In the genomic region with DNA sequence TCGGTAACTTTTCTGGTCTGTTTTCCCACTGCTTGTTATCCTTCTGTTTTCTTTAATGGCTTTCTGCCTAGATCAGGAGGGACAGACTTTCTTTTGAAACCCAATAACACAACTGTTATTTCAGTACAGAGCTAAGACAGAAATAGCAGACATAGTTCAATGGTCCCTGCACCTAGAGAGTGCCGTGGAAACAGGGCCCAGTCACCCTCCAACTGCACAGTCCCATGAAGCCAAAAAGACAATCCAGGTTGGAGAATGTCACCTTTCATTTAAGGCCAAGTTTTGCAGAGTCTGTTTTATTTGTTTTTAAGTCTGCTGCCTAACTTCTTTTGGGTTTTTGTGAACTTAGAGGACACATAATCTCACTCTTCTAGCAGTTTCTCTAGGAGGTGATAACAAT, we compare ENCODE assay signal across 15 cellular contexts. TPM values are rescaled to one million over a fixed set of nuclear protein-coding genes. Genes with fewer than 3 reads are reported as not detected.
A peak's percentile ranks its signal among the peaks of the same experiment; 100 is the strongest.
DNase-seq lines count a peak whose midpoint lies in the region; ATAC-seq and TF ChIP-seq lines count a peak whose summit lies in the region.
"Had no signal": no experiment of that assay in that cellular context is flagged by ENCODE, and none has a peak within 500 bp of the region (broad histone marks: within the 10 kb centered on the region; RNA-seq: fewer than 3 reads in every experiment).

No MANE protein-coding gene starts in this region.

- DNase-seq in CD4-positive, alpha-beta memory T cell: no peak
- DNase-seq in Karpas-422 (no peak), chondrocyte (ENCODE audit: low spot score) (no peak), osteoblast (ENCODE audit: insufficient read length, low spot score, missing footprints) (no peak), GM13977 (ENCODE audit: low spot score) (no peak), GM20000 (ENCODE audit: low spot score) (no peak)
- DNase-seq: activated CD4-positive, alpha-beta T cell treated with anti-CD3 and anti-CD28 coated beads, Interleukin-2, amount 50 U/mL, for 4 hours; activated naive CD8-positive, alpha-beta T cell treated with anti-CD3 and anti-CD28 coated beads, Interleukin-2, amount 10 ng/mL, durations not matched to agents 7 days and 5 days; dorsolateral prefrontal cortex; NCI-H1092 treated with DMSO at 0.1 percent for 48 hours; NCI-H510A; stimulated activated CD4-positive, alpha-beta T cell treated with anti-CD3 and anti-CD28 coated beads, Interleukin-4, amount 100 ng/mL, for 24 hours; stimulated activated naive B cell treated with anti-CD40 and anti-IgM and Interleukin-4, amounts not matched to agents 10 μg/mL and 1 μg/mL and 100 μg/mL, for 72 hours; T-helper 9 cell had no signal

- H3K9ac ChIP-seq in Karpas-422 (ENCODE audit: low read length): no peak overlapping the region

- H3K9me3 Mint-ChIP-seq in CD4-positive, alpha-beta memory T cell: no peaks in the 10 kb centered on the region
- H3K9me3 Mint-ChIP-seq in chondrocyte (ENCODE audit: low read depth): no peaks in the 10 kb centered on the region
- H3K9me3 Mint-ChIP-seq: activated naive CD8-positive, alpha-beta T cell treated with anti-CD3 and anti-CD28 coated beads, Interleukin-2, amount 10 ng/mL, durations not matched to agents 7 days and 5 days; stimulated activated naive B cell treated with anti-CD40 and anti-IgM and Interleukin-4, amounts not matched to agents 10 μg/mL and 1 μg/mL and 100 μg/mL, for 72 hours had no signal

- intact Hi-C loops in CD4-positive, alpha-beta memory T cell (cut with micrococcal nuclease): no loop called here

- no peak overlapping the region for H3K27ac ChIP-seq in CD4-positive, alpha-beta memory T cell (ENCODE audit: low read depth, low read length)
- H3K27ac ChIP-seq in Karpas-422 (ENCODE audit: low read length): no peak overlapping the region
- peak overlapping the region; percentile 48 for H3K27ac ChIP-seq in osteoblast (ENCODE audit: low read depth, low read length)

- CTCF ChIA-PET in CD4-positive, alpha-beta memory T cell (lab: Charles Lee; ENCODE audit: partially characterized antibody): interaction anchor here (1.1 to 1.6 kb wide), 2 partner anchors 13 to 95 kb away, joined by 3 to 5 read pairs; no protein-coding TSS in a partner anchor

- H3K79me2 ChIP-seq in Karpas-422 (ENCODE audit: low read length): peaks cover 77% of the 10 kb centered on the region
- peaks cover 68% of the 10 kb centered on the region for H3K79me2 ChIP-seq in osteoblast (ENCODE audit: insufficient read depth, low read length)

- in situ Hi-C loops in GM13977 (cut with MboI; ENCODE audit: low pct_unique_long_range_greater_than_20kb, low sequenced_read_pairs, unreplicated experiment): loop anchor here (25.0 kb wide), 1 partner anchor 149 kb away; no protein-coding TSS in a partner anchor

- no peaks in the 10 kb centered on the region for H3K9me3 ChIP-seq in CD4-positive, alpha-beta memory T cell (ENCODE audit: control insufficient read depth in 1 of 2, low read length in 2 of 2)
- H3K9me3 ChIP-seq in Karpas-422 (ENCODE audit: low read length): no peaks in the 10 kb centered on the region
- no peaks in the 10 kb centered on the region for H3K9me3 ChIP-seq in osteoblast (ENCODE audit: low read depth, low read length)

- peak overlapping the region in 4 of 7 donors; percentile 25 to 69 (median 48) for H3K27ac Mint-ChIP-seq in CD4-positive, alpha-beta memory T cell
- H3K27ac Mint-ChIP-seq in chondrocyte (ENCODE audit: unreplicated experiment): peak overlapping the region; percentile 98
- H3K27ac Mint-ChIP-seq: activated naive CD8-positive, alpha-beta T cell treated with anti-CD3 and anti-CD28 coated beads, Interleukin-2, amount 10 ng/mL, durations not matched to agents 7 days and 5 days; stimulated activated naive B cell treated with anti-CD40 and anti-IgM and Interleukin-4, amounts not matched to agents 10 μg/mL and 1 μg/mL and 100 μg/mL, for 72 hours had no signal

- POLR2A ChIA-PET in CD4-positive, alpha-beta memory T cell (lab: Charles Lee; ENCODE audit: partially characterized antibody): no interaction called here

- H3K4me1 Mint-ChIP-seq in CD4-positive, alpha-beta memory T cell: peaks cover 19 to 44% (median 26%) of the 10 kb centered on the region in 4 donors
- H3K4me1 Mint-ChIP-seq in chondrocyte (ENCODE audit: low read depth): peaks cover 63% of the 10 kb centered on the region

- no peaks in the 10 kb centered on the region for H3K9me2 ChIP-seq in Karpas-422 (replicated peaks; ENCODE audit: insufficient read depth, low read length)

- ATAC-seq in GM18858 (IDR thresholded peaks at IDR 0.05; ENCODE audit: unreplicated experiment): no peak
- ATAC-seq: stimulated activated naive B cell treated with anti-CD40 and anti-IgM and Interleukin-4, amounts not matched to agents 10 μg/mL and 1 μg/mL and 100 μg/mL, for 72 hours had no signal

- H4K20me1 ChIP-seq in Karpas-422 (ENCODE audit: insufficient read depth, low read depth, low read length) (no peaks in the 10 kb centered on the region), osteoblast (ENCODE audit: insufficient read depth, low read length) (no peaks in the 10 kb centered on the region)

- no peaks in the 10 kb centered on the region for H3K27me3 Mint-ChIP-seq in CD4-positive, alpha-beta memory T cell
- H3K27me3 Mint-ChIP-seq in chondrocyte (ENCODE audit: low read depth): no peaks in the 10 kb centered on the region
- H3K27me3 Mint-ChIP-seq: activated naive CD8-positive, alpha-beta T cell treated with anti-CD3 and anti-CD28 coated beads, Interleukin-2, amount 10 ng/mL, durations not matched to agents 7 days and 5 days; stimulated activated naive B cell treated with anti-CD40 and anti-IgM and Interleukin-4, amounts not matched to agents 10 μg/mL and 1 μg/mL and 100 μg/mL, for 72 hours had no signal

- no peak for TF ChIP-seq CTCF in chondrocyte (IDR thresholded peaks at IDR 0.05)
- no peak for TF ChIP-seq CTCF in osteoblast (IDR thresholded peaks at IDR 0.05; ENCODE audit: extremely low read depth, low read depth, low read length)
- no peak for TF ChIP-seq CTCF in GM13977 (IDR thresholded peaks at IDR 0.05; ENCODE audit: extremely low read depth, insufficient read depth, missing control alignments)
- no peak for TF ChIP-seq CTCF in GM20000 (IDR thresholded peaks at IDR 0.05; ENCODE audit: extremely low read depth, missing control alignments)

- no peak overlapping the region for H3K4me3 Mint-ChIP-seq in CD4-positive, alpha-beta memory T cell
- no peak overlapping the region for H3K4me3 Mint-ChIP-seq in chondrocyte (ENCODE audit: unreplicated experiment)

- peaks cover 21% of the 10 kb centered on the region for H3K4me1 ChIP-seq in CD4-positive, alpha-beta memory T cell (ENCODE audit: insufficient read depth, low read length)
- H3K4me1 ChIP-seq in Karpas-422 (ENCODE audit: low read length) (peaks cover 46% of the 10 kb centered on the region), osteoblast (ENCODE audit: insufficient read depth, low read length) (peaks cover 37% of the 10 kb centered on the region)

- H3K27me3 ChIP-seq in CD4-positive, alpha-beta memory T cell (ENCODE audit: insufficient read depth, low read length): no peaks in the 10 kb centered on the region
- no peaks in the 10 kb centered on the region for H3K27me3 ChIP-seq in Karpas-422 (ENCODE audit: low read length)
- no peaks in the 10 kb centered on the region for H3K27me3 ChIP-seq in osteoblast (ENCODE audit: insufficient read depth, low read length)
- H3K27me3 ChIP-seq: dorsolateral prefrontal cortex had no signal

- H2AFZ ChIP-seq in Karpas-422 (ENCODE audit: low read length): no peak overlapping the region
- no peak overlapping the region for H2AFZ ChIP-seq in osteoblast (ENCODE audit: low read length)

- H3K4me3 ChIP-seq in CD4-positive, alpha-beta memory T cell (ENCODE audit: low read length in 2 of 2): no peak overlapping the region
- H3K4me3 ChIP-seq in Karpas-422 (ENCODE audit: low read length): no peak overlapping the region
- no peak overlapping the region for H3K4me3 ChIP-seq in osteoblast (ENCODE audit: insufficient read depth, low read length)

- peaks cover 7 to 10% of the 10 kb centered on the region in 2 donors for H3K36me3 Mint-ChIP-seq in CD4-positive, alpha-beta memory T cell
- peaks cover 8% of the 10 kb centered on the region for H3K36me3 Mint-ChIP-seq in chondrocyte (ENCODE audit: low read depth)

- peaks cover 8% of the 10 kb centered on the region for H3K36me3 ChIP-seq in CD4-positive, alpha-beta memory T cell (ENCODE audit: insufficient read depth, low read length)
- H3K36me3 ChIP-seq in Karpas-422 (ENCODE audit: insufficient read depth, low read length) (peaks cover 27% of the 10 kb centered on the region), osteoblast (ENCODE audit: insufficient read depth, low read length) (peaks cover 8% of the 10 kb centered on the region)

- H3K4me2 ChIP-seq in Karpas-422 (ENCODE audit: low read depth, low read length, poor library complexity, severe bottlenecking): peak overlapping the region; percentile 93
- H3K4me2 ChIP-seq in osteoblast (ENCODE audit: insufficient read depth, low read length): peak overlapping the region; percentile 32

RNA-seq across cellular contexts. Expression of a gene that starts 2.5 kb away (rescaled TPM):
- total RNA-seq in CD4-positive, alpha-beta memory T cell: 10 to 100 TPM; 10.7 to 10.8 TPM
- 10 to 100 TPM; 20.1 to 20.8 TPM for polyA plus RNA-seq in CD4-positive, alpha-beta memory T cell
- total RNA-seq in Karpas-422 (2014; rRNA removed; shearing (Covaris generic); ENCODE audit: low replicate concordance): 97.2 and 106 TPM in 2 replicates
- 31.6 to 49.8 TPM (median 49.7 TPM) in 3 replicates for total RNA-seq in chondrocyte
- total RNA-seq in osteoblast: 60.1 and 61.5 TPM in 2 replicates

RNA-seq across cellular contexts. Expression of a gene that starts 2.7 kb away (rescaled TPM):
- 10 to 100 TPM; 22.7 to 23.2 TPM for total RNA-seq in CD4-positive, alpha-beta memory T cell
- polyA plus RNA-seq in CD4-positive, alpha-beta memory T cell: 10 to 100 TPM in 1 of 2 donors, 1 to 10 TPM in 1; 7.6 to 14.2 TPM
- 30.3 and 32.0 TPM in 2 replicates for total RNA-seq in Karpas-422 (2014; rRNA removed; shearing (Covaris generic); ENCODE audit: low replicate concordance)
- 15.3 to 17.0 TPM (median 16.0 TPM) in 3 replicates for total RNA-seq in chondrocyte
- 22.4 and 23.5 TPM in 2 replicates for total RNA-seq in osteoblast

RNA-seq across cellular contexts. Expression of a gene that starts 19.6 kb away (rescaled TPM):
- not detected for total RNA-seq in CD4-positive, alpha-beta memory T cell
- under 1 TPM in 1 of 2 donors, not detected in 1; 0.40 TPM for polyA plus RNA-seq in CD4-positive, alpha-beta memory T cell
- 0.22 and 0.71 TPM in 2 replicates for total RNA-seq in Karpas-422 (2014; rRNA removed; shearing (Covaris generic); ENCODE audit: low replicate concordance)
- total RNA-seq in chondrocyte (not detected in 3 replicates), osteoblast (not detected in 2 replicates)
- total RNA-seq: activated naive CD8-positive, alpha-beta T cell treated with anti-CD3 and anti-CD28 coated beads, Interleukin-2, amount 10 ng/mL, durations not matched to agents 7 days and 5 days had no signal

RNA-seq across cellular contexts. Expression of a gene that starts 41.1 kb away (rescaled TPM):
- not detected for total RNA-seq in CD4-positive, alpha-beta memory T cell
- not detected for polyA plus RNA-seq in CD4-positive, alpha-beta memory T cell
- total RNA-seq in Karpas-422 (2014; rRNA removed; shearing (Covaris generic); ENCODE audit: low replicate concordance): 3.4 TPM in 1 of 2 replicates, not detected in the other
- total RNA-seq in chondrocyte: not detected in 3 replicates
- under 0.01 TPM in 1 of 2 replicates, not detected in the other for total RNA-seq in osteoblast

RNA-seq across cellular contexts. Expression of a gene that starts 47.4 kb away (rescaled TPM):
- total RNA-seq in CD4-positive, alpha-beta memory T cell: 10 to 100 TPM; 69.9 to 77.0 TPM
- 10 to 100 TPM; 79.4 to 90.7 TPM for polyA plus RNA-seq in CD4-positive, alpha-beta memory T cell
- 258 and 273 TPM in 2 replicates for total RNA-seq in Karpas-422 (2014; rRNA removed; shearing (Covaris generic); ENCODE audit: low replicate concordance)
- total RNA-seq in chondrocyte (79.0 to 94.8 TPM (median 79.6 TPM) in 3 replicates), osteoblast (67.2 and 118 TPM in 2 replicates)
